Comparison of ENCODE assay signal across 1 cellular context in the genomic region with DNA sequence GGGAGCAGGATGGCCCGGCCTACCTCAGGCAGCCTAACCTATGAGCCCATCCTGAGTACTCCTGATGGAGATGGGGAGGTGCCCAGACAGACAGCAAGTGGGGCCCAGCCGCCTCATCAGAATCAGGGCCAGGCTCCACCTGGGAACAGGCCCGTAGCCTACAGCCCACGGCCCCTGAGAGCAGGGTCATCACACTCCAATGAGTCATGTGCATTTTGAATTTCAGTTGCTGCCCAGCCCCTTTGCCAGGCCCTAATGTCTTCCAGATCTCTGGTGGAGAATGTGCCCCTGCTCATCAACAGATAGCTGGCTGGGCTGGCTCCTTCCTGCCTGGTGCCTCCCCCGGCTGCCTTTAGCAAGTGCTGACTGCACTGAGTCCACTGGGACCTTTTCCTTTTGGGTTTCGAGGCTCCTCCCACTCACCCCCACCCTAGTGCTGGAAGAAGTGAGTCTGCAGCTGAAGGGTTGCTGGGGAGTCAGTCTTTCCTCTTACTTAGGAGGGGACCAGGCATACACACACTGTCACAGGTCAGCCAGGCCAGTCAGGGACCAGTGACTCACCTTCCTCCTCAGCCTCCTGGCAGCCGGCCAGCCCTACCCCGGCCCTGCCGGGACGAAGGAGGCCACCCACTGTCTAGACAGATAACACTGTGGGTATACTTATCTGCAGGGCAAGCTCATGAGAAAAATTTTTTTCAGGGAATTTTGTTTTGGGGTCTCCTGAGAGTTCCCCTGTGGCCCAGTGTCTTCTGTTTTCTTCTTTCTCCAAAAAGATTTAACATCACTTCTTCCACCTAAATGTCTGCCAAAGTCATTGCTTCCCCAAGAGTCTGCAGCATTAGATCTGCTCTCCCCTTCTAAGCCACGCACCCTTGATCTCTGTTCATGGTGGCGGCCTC.
A peak's percentile ranks its signal among the peaks of the same experiment; 100 is the strongest.
TF ChIP-seq lines count a peak whose summit lies in the region.

No MANE protein-coding gene starts in this region.

TF ChIP-seq in K562, 482 proteins besides CTCF, POLR2A, EP300 and RAD21 (continued from another document and continues in another):
- TF ChIP-seq, protein P1, sequence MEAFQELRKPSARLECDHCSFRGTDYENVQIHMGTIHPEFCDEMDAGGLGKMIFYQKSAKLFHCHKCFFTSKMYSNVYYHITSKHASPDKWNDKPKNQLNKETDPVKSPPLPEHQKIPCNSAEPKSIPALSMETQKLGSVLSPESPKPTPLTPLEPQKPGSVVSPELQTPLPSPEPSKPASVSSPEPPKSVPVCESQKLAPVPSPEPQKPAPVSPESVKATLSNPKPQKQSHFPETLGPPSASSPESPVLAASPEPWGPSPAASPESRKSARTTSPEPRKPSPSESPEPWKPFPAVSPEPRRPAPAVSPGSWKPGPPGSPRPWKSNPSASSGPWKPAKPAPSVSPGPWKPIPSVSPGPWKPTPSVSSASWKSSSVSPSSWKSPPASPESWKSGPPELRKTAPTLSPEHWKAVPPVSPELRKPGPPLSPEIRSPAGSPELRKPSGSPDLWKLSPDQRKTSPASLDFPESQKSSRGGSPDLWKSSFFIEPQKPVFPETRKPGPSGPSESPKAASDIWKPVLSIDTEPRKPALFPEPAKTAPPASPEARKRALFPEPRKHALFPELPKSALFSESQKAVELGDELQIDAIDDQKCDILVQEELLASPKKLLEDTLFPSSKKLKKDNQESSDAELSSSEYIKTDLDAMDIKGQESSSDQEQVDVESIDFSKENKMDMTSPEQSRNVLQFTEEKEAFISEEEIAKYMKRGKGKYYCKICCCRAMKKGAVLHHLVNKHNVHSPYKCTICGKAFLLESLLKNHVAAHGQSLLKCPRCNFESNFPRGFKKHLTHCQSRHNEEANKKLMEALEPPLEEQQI (IDR thresholded peaks at IDR 0.05), result no peak
- TF ChIP-seq KHSRP (IDR thresholded peaks at IDR 0.05), result no peak
- peak; percentile 89 for TF ChIP-seq TAL1 (IDR thresholded peaks at IDR 0.05)
- no peak for TF ChIP-seq PCBP1 (IDR thresholded peaks at IDR 0.05; ENCODE audit: low read depth, low read length, poor library complexity, severe bottlenecking)
- TF ChIP-seq KAT2B (IDR thresholded peaks at IDR 0.05; ENCODE audit: low read depth, low read length), result no peak
- no peak for TF ChIP-seq ZNF224 (CRISPR knock-in tag; IDR thresholded peaks at IDR 0.05)
- TF ChIP-seq SUPT5H (IDR thresholded peaks at IDR 0.05), result peak; percentile 48; the same call in 1 of the 2 replicates
- peak; percentile 88 to 93 for TF ChIP-seq MAZ (CRISPR knock-in tag; conservative IDR thresholded peaks at IDR 0.05 in 1 of 2, IDR thresholded peaks at IDR 0.05 in 1 of 2)
- TF ChIP-seq HNRNPK (IDR thresholded peaks at IDR 0.05; ENCODE audit: low read depth, low read length, poor library complexity, severe bottlenecking), result no peak
- TF ChIP-seq HDAC3 (IDR thresholded peaks at IDR 0.05; ENCODE audit: borderline replicate concordance, partially characterized antibody), result peak; percentile 99
- TF ChIP-seq RBM14 (IDR thresholded peaks at IDR 0.05; ENCODE audit: borderline replicate concordance, insufficient read depth, low read depth, low read length), result no peak
- peak; percentile 13; the same call in 1 of the 2 replicates for TF ChIP-seq SMC3 (conservative IDR thresholded peaks at IDR 0.05; ENCODE audit: insufficient read depth, low read depth, low read length)
- TF ChIP-seq RBM39 (optimal IDR thresholded peaks at IDR 0.05; ENCODE audit: low read depth, low read length), result no peak
- TF ChIP-seq MTF1 (CRISPR knock-in tag; IDR thresholded peaks at IDR 0.05; ENCODE audit: borderline replicate concordance), result no peak
- peak; percentile 96 for TF ChIP-seq MECOM (CRISPR knock-in tag; IDR thresholded peaks at IDR 0.05)
- peak; percentile 90 for TF ChIP-seq CBFA2T2 (conservative IDR thresholded peaks at IDR 0.05)
- TF ChIP-seq HNRNPUL1 (IDR thresholded peaks at IDR 0.05; ENCODE audit: low read length), result no peak
- peak; percentile 16 for TF ChIP-seq TAF1 (IDR thresholded peaks at IDR 0.05; ENCODE audit: control insufficient read depth, extremely low read depth, insufficient read depth, low read length, severe bottlenecking)
- peak; percentile 44; the same call in 1 of the 2 replicates for TF ChIP-seq ZNF165 (CRISPR knock-in tag; IDR thresholded peaks at IDR 0.05; ENCODE audit: borderline replicate concordance)
- peak; percentile 89; the same call in 1 of the 2 replicates for TF ChIP-seq RNF2 (IDR thresholded peaks at IDR 0.05)
- TF ChIP-seq ZNF24 (IDR thresholded peaks at IDR 0.05), result peak; percentile 97
- peak; percentile 96 for TF ChIP-seq KAT7 (CRISPR knock-in tag; IDR thresholded peaks at IDR 0.05; ENCODE audit: borderline replicate concordance)
- TF ChIP-seq, protein P2, sequence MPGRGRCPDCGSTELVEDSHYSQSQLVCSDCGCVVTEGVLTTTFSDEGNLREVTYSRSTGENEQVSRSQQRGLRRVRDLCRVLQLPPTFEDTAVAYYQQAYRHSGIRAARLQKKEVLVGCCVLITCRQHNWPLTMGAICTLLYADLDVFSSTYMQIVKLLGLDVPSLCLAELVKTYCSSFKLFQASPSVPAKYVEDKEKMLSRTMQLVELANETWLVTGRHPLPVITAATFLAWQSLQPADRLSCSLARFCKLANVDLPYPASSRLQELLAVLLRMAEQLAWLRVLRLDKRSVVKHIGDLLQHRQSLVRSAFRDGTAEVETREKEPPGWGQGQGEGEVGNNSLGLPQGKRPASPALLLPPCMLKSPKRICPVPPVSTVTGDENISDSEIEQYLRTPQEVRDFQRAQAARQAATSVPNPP (IDR thresholded peaks at IDR 0.05; ENCODE audit: borderline replicate concordance, insufficient read depth, insufficient read length), result no peak
- TF ChIP-seq TBP (optimal IDR thresholded peaks at IDR 0.05; ENCODE audit: low read depth, low read length), result peak; percentile 71
- TF ChIP-seq MAFK (IDR thresholded peaks at IDR 0.05; ENCODE audit: low read length), result peak; percentile 9; the same call in 1 of the 2 replicates
- TF ChIP-seq ZC3H4 (CRISPR knock-in tag; IDR thresholded peaks at IDR 0.05; ENCODE audit: borderline replicate concordance), result no peak
- peak; percentile 18 for TF ChIP-seq ZFP36 (IDR thresholded peaks at IDR 0.05; ENCODE audit: low read depth, low read length, partially characterized antibody)
- no peak for TF ChIP-seq SLC30A9 (CRISPR knock-in tag; IDR thresholded peaks at IDR 0.05)
- peak; percentile 62 for TF ChIP-seq SP1 (CRISPR knock-in tag; IDR thresholded peaks at IDR 0.05)
- peak; percentile 84 for TF ChIP-seq CHD4 (IDR thresholded peaks at IDR 0.05; ENCODE audit: insufficient read depth, insufficient replicate concordance, low read depth, low read length, poor library complexity, severe bottlenecking)
- TF ChIP-seq, protein P3, sequence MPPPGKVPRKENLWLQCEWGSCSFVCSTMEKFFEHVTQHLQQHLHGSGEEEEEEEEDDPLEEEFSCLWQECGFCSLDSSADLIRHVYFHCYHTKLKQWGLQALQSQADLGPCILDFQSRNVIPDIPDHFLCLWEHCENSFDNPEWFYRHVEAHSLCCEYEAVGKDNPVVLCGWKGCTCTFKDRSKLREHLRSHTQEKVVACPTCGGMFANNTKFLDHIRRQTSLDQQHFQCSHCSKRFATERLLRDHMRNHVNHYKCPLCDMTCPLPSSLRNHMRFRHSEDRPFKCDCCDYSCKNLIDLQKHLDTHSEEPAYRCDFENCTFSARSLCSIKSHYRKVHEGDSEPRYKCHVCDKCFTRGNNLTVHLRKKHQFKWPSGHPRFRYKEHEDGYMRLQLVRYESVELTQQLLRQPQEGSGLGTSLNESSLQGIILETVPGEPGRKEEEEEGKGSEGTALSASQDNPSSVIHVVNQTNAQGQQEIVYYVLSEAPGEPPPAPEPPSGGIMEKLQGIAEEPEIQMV (tag; conservative IDR thresholded peaks at IDR 0.05; ENCODE audit: low read depth), result no peak
- TF ChIP-seq, protein P4, sequence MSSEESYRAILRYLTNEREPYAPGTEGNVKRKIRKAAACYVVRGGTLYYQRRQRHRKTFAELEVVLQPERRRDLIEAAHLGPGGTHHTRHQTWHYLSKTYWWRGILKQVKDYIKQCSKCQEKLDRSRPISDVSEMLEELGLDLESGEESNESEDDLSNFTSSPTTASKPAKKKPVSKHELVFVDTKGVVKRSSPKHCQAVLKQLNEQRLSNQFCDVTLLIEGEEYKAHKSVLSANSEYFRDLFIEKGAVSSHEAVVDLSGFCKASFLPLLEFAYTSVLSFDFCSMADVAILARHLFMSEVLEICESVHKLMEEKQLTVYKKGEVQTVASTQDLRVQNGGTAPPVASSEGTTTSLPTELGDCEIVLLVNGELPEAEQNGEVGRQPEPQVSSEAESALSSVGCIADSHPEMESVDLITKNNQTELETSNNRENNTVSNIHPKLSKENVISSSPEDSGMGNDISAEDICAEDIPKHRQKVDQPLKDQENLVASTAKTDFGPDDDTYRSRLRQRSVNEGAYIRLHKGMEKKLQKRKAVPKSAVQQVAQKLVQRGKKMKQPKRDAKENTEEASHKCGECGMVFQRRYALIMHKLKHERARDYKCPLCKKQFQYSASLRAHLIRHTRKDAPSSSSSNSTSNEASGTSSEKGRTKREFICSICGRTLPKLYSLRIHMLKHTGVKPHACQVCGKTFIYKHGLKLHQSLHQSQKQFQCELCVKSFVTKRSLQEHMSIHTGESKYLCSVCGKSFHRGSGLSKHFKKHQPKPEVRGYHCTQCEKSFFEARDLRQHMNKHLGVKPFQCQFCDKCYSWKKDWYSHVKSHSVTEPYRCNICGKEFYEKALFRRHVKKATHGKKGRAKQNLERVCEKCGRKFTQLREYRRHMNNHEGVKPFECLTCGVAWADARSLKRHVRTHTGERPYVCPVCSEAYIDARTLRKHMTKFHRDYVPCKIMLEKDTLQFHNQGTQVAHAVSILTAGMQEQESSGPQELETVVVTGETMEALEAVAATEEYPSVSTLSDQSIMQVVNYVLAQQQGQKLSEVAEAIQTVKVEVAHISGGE (CRISPR knock-in tag; IDR thresholded peaks at IDR 0.05), result peak in 1 of 3 experiments; percentile 62; a peak in 1 of 6 replicates
- peak; percentile 100 for TF ChIP-seq SMARCA4 (IDR thresholded peaks at IDR 0.05)
- TF ChIP-seq ZNF263 (CRISPR knock-in tag; IDR thresholded peaks at IDR 0.05; ENCODE audit: borderline replicate concordance), result no peak; the same call in 1 of the 2 replicates
- TF ChIP-seq BRD9 (IDR thresholded peaks at IDR 0.05; ENCODE audit: low read depth, partially characterized antibody), result peak; percentile 49
- TF ChIP-seq MED1 (CRISPR knock-in tag; IDR thresholded peaks at IDR 0.05; ENCODE audit: borderline replicate concordance), result no peak
- peak; percentile 64 to 69; a peak in 2 of 4 replicates for TF ChIP-seq SIN3A (IDR thresholded peaks at IDR 0.05; ENCODE audit: borderline replicate concordance in 2 of 2, control insufficient read depth in 1 of 2, low read depth in 2 of 2, low read length in 2 of 2)
- TF ChIP-seq, protein P5, sequence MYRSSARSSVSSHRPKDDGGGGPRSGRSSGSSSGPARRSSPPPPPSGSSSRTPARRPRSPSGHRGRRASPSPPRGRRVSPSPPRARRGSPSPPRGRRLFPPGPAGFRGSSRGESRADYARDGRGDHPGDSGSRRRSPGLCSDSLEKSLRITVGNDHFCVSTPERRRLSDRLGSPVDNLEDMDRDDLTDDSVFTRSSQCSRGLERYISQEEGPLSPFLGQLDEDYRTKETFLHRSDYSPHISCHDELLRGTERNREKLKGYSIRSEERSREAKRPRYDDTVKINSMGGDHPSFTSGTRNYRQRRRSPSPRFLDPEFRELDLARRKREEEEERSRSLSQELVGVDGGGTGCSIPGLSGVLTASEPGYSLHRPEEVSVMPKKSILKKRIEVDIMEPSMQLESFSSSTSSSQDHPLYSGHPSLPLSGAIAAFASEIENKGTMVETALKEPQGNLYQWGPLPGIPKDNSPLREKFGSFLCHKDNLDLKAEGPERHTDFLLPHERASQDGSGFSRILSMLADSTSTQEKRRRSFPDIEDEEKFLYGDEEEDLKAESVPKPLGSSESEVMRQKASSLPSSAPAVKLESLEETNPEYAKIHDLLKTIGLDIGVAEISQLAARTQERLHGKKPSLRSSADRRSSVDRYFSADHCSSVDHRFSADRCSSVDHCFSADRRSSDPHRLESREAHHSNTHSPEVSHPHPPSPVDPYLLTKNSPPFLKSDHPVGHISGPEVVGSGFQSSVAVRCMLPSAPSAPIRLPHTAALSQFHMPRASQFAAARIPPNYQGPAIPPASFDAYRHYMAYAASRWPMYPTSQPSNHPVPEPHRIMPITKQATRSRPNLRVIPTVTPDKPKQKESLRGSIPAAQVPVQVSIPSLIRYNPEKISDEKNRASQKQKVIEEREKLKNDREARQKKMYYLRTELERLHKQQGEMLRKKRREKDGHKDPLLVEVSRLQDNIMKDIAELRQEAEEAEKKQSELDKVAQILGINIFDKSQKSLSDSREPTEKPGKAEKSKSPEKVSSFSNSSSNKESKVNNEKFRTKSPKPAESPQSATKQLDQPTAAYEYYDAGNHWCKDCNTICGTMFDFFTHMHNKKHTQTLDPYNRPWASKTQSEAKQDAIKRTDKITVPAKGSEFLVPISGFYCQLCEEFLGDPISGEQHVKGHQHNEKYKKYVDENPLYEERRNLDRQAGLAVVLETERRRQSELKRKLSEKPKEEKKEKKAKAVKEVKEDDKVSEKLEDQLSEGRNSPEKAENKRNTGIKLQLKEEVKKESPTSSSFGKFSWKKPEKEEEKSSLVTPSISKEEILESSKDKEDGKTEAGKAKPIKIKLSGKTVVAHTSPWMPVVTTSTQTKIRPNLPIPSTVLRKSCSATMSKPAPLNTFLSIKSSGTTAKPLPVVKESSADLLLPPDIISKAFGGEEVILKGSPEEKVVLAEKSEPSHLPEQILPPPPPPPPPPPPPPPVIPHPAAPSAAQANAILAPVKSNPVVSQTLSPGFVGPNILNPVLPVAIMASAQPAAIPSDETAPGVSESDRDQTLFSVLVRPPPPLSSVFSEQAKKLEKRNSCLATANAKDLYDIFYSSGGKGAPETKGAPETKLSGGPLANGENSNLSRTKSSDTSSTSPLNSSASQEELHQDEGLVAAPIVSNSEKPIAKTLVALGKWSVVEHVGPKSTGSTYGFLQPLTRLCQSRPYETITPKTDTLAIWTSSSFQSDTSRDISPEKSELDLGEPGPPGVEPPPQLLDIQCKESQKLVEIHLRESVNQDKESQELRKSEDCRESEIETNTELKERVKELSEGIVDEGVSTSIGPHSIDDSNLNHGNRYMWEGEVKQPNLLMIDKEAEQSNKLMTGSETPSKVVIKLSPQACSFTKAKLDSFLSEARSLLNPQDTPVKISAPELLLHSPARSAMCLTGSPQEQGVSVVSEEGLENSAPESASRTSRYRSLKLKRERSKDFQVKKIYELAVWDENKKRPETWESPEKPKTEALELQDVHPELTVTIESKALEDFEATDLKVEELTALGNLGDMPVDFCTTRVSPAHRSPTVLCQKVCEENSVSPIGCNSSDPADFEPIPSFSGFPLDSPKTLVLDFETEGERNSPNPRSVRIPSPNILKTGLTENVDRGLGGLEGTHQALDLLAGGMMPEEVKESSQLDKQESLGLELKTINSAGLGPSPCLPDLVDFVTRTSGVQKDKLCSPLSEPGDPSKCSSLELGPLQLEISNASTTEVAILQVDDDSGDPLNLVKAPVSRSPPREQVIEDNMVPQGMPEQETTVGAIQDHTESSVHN (IDR thresholded peaks at IDR 0.05; ENCODE audit: borderline replicate concordance in 1 of 2, low read depth in 1 of 2), result peak in 1 of 2 experiments; percentile 79; a peak in 2 of 4 replicates
- no peak for TF ChIP-seq PTRF (tag; IDR thresholded peaks at IDR 0.05)
- TF ChIP-seq L3MBTL2 (IDR thresholded peaks at IDR 0.05), result peak; percentile 59
- TF ChIP-seq HSF4 (CRISPR knock-in tag; IDR thresholded peaks at IDR 0.05; ENCODE audit: borderline replicate concordance), result no peak
